ENCODE assay signal across 1 cellular context in the genomic region with DNA sequence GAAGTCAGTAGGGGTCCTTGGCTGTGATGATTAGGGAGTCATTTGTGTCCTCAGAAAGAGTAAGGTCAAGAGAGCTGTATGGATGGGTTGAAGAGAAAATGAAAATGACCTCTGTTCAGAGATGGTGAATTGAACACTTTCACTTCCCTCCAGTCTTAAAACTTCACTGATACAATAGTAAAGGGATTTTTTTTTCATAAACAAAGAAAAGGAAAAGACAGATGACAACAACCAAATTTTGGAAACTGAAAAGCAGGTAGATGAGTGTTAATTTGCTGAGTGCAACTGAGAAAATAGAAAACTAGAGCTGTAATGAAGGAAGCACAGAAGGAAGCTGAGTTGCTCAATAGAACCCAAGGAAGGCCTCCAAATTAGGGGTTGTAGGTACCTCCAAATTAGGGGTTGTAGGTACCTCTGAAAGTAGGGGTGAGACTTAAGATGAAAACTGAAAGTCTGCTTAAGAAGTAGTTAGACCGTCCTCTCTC.
TF ChIP-seq lines count a peak whose summit lies in the region.

No MANE protein-coding gene starts in this region.

TF ChIP-seq in IMR-90, 13 proteins besides CTCF, POLR2A, EP300 and RAD21 (continued from another document):
- TF ChIP-seq MXI1 (IDR thresholded peaks at IDR 0.05; ENCODE audit: borderline replicate concordance, low read depth, low read length) (no peak), ELK1 (IDR thresholded peaks at IDR 0.05; ENCODE audit: borderline replicate concordance, low read depth, low read length) (no peak), CHD1 (IDR thresholded peaks at IDR 0.05; ENCODE audit: low read depth, low read length) (no peak), SMC3 (IDR thresholded peaks at IDR 0.05; ENCODE audit: low read depth, low read length) (no peak), RCOR1 (IDR thresholded peaks at IDR 0.05; ENCODE audit: insufficient replicate concordance, low read length) (no peak)
- TF ChIP-seq, protein P1, sequence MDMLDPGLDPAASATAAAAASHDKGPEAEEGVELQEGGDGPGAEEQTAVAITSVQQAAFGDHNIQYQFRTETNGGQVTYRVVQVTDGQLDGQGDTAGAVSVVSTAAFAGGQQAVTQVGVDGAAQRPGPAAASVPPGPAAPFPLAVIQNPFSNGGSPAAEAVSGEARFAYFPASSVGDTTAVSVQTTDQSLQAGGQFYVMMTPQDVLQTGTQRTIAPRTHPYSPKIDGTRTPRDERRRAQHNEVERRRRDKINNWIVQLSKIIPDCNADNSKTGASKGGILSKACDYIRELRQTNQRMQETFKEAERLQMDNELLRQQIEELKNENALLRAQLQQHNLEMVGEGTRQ (IDR thresholded peaks at IDR 0.05; ENCODE audit: low read depth, low read length): no peak
